21 cellular contexts compared by ENCODE assay signal in the genomic region with DNA sequence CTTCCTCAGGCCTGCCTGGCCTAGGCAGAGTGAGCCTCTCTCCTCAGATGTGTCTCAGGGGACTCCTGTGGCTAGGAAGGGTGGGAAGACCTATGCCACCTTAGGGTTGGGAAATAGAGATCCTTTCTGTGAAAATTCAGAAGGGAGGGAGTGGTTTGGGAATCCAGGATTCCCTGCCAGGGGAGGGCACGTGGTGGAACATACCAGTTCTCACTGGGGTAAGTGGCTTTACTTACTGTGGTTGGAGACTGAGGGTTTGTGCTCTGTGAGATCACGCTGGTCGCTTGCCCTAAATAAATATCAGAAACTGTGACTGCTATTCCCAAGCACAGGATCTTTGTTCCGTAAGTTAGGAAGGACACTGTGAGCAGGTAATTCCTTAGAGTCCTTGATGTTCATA. TPM values are rescaled to one million over a fixed set of nuclear protein-coding genes. Genes with fewer than 3 reads are reported as not detected.
DNase-seq lines count a peak whose midpoint lies in the region; ATAC-seq and TF ChIP-seq lines count a peak whose summit lies in the region.
"Had no signal": no experiment of that assay in that cellular context is flagged by ENCODE, and none has a peak within 500 bp of the region (broad histone marks: within the 10 kb centered on the region; RNA-seq: fewer than 3 reads in every experiment).

No MANE protein-coding gene starts in this region.

- H3F3A ChIP-seq in OCI-LY1 (ENCODE audit: insufficient read depth, low read length) (no peaks in the 10 kb centered on the region), PC-3 (ENCODE audit: low read length, unreplicated experiment) (no peaks in the 10 kb centered on the region)

- ATAC-seq in left colon (peak; percentile 25), HG03469 (IDR thresholded peaks at IDR 0.05; ENCODE audit: unreplicated experiment) (no peak), foreskin keratinocyte (no peak), PC-3 (no peak)
- ATAC-seq: CD8-positive, alpha-beta T cell; GM12878 had no signal

- peaks cover 0 to under 1% (median 0%) of the 10 kb centered on the region in 11 experiments; a peak in 2 of 22 replicates for H3K9me3 ChIP-seq in BLaER1 treated with 17β-estradiol and CSF1 and Interleukin-3, amounts not matched to agents 10 nM and 100 nM (replicated peaks in 1 of 11)
- H3K9me3 ChIP-seq in OCI-LY1 (ENCODE audit: low read length) (no peaks in the 10 kb centered on the region), PC-3 (ENCODE audit: low read length) (no peaks in the 10 kb centered on the region)
- H3K9me3 ChIP-seq: HAP-1 had no signal

- intact Hi-C loops in left colon (cut with DNase I, micrococcal nuclease), result no loop called here
- intact Hi-C loops in PC-3 (cut with micrococcal nuclease), result no loop called here

- BruUV-seq in PC-3 (replicated peaks; lab: Mats Ljungman, UMichigan), result no TSS peak

- H3K79me2 ChIP-seq in OCI-LY1 (ENCODE audit: insufficient read depth, low read length) (no peaks in the 10 kb centered on the region), PC-3 (ENCODE audit: low read length) (no peaks in the 10 kb centered on the region)

- H4K20me1 ChIP-seq in BLaER1 treated with 17β-estradiol and CSF1 and Interleukin-3, amounts not matched to agents 10 nM and 100 nM, result no peaks in the 10 kb centered on the region
- no peaks in the 10 kb centered on the region for H4K20me1 ChIP-seq in OCI-LY1 (ENCODE audit: insufficient read depth, low read length)
- H4K20me1 ChIP-seq in PC-3 (ENCODE audit: low read length), result no peaks in the 10 kb centered on the region

- no peaks in the 10 kb centered on the region for H3K27me3 ChIP-seq in BLaER1 treated with 17β-estradiol and CSF1 and Interleukin-3, amounts not matched to agents 10 nM and 100 nM
- no peaks in the 10 kb centered on the region for H3K27me3 ChIP-seq in OCI-LY1 (ENCODE audit: insufficient read depth, low read length)
- no peaks in the 10 kb centered on the region for H3K27me3 ChIP-seq in foreskin keratinocyte
- no peaks in the 10 kb centered on the region for H3K27me3 ChIP-seq in PC-3 (ENCODE audit: low read length)

- H2AFZ ChIP-seq in OCI-LY1 (ENCODE audit: low read length), result no peak overlapping the region
- no peak overlapping the region for H2AFZ ChIP-seq in PC-3 (ENCODE audit: low read length)

- H3K27ac ChIP-seq in BLaER1 treated with 17β-estradiol and CSF1 and Interleukin-3, amounts not matched to agents 10 nM and 100 nM, result no peak overlapping the region
- peak overlapping the region; percentile 82 for H3K27ac ChIP-seq in OCI-LY1 (ENCODE audit: low read depth, low read length, poor library complexity, severe bottlenecking)
- H3K27ac ChIP-seq in substantia nigra (ENCODE audit: low read depth, low read length, poor library complexity, severe bottlenecking), result peak overlapping the region; percentile 46
- H3K27ac ChIP-seq in foreskin keratinocyte, result no peak overlapping the region
- no peak overlapping the region for H3K27ac ChIP-seq in PC-3 (ENCODE audit: low read length)

- POLR2A ChIA-PET in PC-3 (lab: Charles Lee; ENCODE audit: unreplicated experiment), result no interaction called here

- no peaks in the 10 kb centered on the region for H3K9me2 ChIP-seq in OCI-LY1 (ENCODE audit: low read depth, low read length)
- H3K9me2 ChIP-seq in PC-3 (replicated peaks; ENCODE audit: low read length), result no peaks in the 10 kb centered on the region

- H3K9ac ChIP-seq in BLaER1 treated with 17β-estradiol and CSF1 and Interleukin-3, amounts not matched to agents 10 nM and 100 nM, result 0 out of 22 replicates have a peak overlapping the region, but pooled peaks of 1 of the 11 experiments have one; percentile 5
- H3K9ac ChIP-seq in OCI-LY1 (ENCODE audit: low read length) (no peak overlapping the region), PC-3 (ENCODE audit: low read length) (no peak overlapping the region)

- H3K4me1 ChIP-seq in BLaER1 treated with 17β-estradiol and CSF1 and Interleukin-3, amounts not matched to agents 10 nM and 100 nM, result peaks cover 11 to 75% (median 51%) of the 10 kb centered on the region in 10 experiments
- H3K4me1 ChIP-seq in OCI-LY1 (ENCODE audit: insufficient read depth, low read length, severe bottlenecking), result peaks cover 38% of the 10 kb centered on the region
- H3K4me1 ChIP-seq in foreskin keratinocyte, result no peaks in the 10 kb centered on the region
- H3K4me1 ChIP-seq in PC-3 (ENCODE audit: insufficient read depth, low read length), result no peaks in the 10 kb centered on the region
- H3K4me1 ChIP-seq: HAP-1 had no signal

- DNase-seq in left colon, result no peak
- DNase-seq in substantia nigra (lab: John Stamatoyannopoulos, UW), result no peak
- no peak for DNase-seq in NCI-H446 (lab: John Stamatoyannopoulos, UW)
- no peak for DNase-seq in foreskin keratinocyte
- DNase-seq in PC-3, result no peak
- DNase-seq: CD8-positive, alpha-beta T cell; DND-41; KG1; NCI-H1105 treated with DMSO at 0.1 percent for 48 hours; NCI-H1694; NCI-H2081; NCI-H2171; NCI-H345; OCI-M1; Right ventricle myocardium superior had no signal

- CTCF ChIA-PET in PC-3 (lab: Charles Lee), result interaction anchor here (0.7 kb wide), 1 partner anchor 83 kb away, joined by 5 read pairs; no protein-coding TSS in a partner anchor

- TF ChIP-seq CTCF in OCI-LY1 (IDR thresholded peaks at IDR 0.05; ENCODE audit: low read length), result no peak
- no peak for TF ChIP-seq CTCF in foreskin keratinocyte (conservative IDR thresholded peaks at IDR 0.05)
- no peak for TF ChIP-seq CTCF in PC-3 (conservative IDR thresholded peaks at IDR 0.05; ENCODE audit: low read depth, low read length)

- H3K4me3 ChIP-seq in BLaER1 treated with 17β-estradiol and CSF1 and Interleukin-3, amounts not matched to agents 10 nM and 100 nM, result no peak overlapping the region
- H3K4me3 ChIP-seq in OCI-LY1 (ENCODE audit: low read depth, low read length, poor library complexity, severe bottlenecking) (no peak overlapping the region), PC-3 (ENCODE audit: low read length) (no peak overlapping the region)
- H3K4me3 ChIP-seq: GM12878, HAP-1 had no signal

- peaks cover 0 to 91% (median 48%) of the 10 kb centered on the region in 11 experiments; a peak in 15 of 22 replicates for H3K36me3 ChIP-seq in BLaER1 treated with 17β-estradiol and CSF1 and Interleukin-3, amounts not matched to agents 10 nM and 100 nM
- peaks cover 7% of the 10 kb centered on the region for H3K36me3 ChIP-seq in OCI-LY1 (ENCODE audit: insufficient read depth, low read length)
- H3K36me3 ChIP-seq in PC-3 (ENCODE audit: low read depth, low read length), result no peaks in the 10 kb centered on the region
- H3K36me3 ChIP-seq: HAP-1 had no signal

- H3K4me2 ChIP-seq in BLaER1 treated with 17β-estradiol and CSF1 and Interleukin-3, amounts not matched to agents 10 nM and 100 nM, result peak overlapping the region in 8 of 11 experiments; percentile 10 to 50 (median 32); a peak in 12 of 22 replicates
- H3K4me2 ChIP-seq in OCI-LY1 (ENCODE audit: low read length) (no peak overlapping the region), PC-3 (ENCODE audit: low read length) (no peak overlapping the region)

RNA-seq across cellular contexts. Expression of a gene that starts 16.9 kb away (rescaled TPM):
- total RNA-seq in left colon (1,000 to 10,000 TPM in 1 of 2 donors, 100 to 1,000 TPM in 1; 627 to 1,309 TPM), foreskin keratinocyte (3.0 and 3.7 TPM in 2 replicates), PC-3 (2014; rRNA removed) (0.81 and 0.95 TPM in 2 replicates)
- 2.4 and 3.3 TPM in 2 replicates for polyA plus RNA-seq in foreskin keratinocyte
- total RNA-seq: HT1080 had no signal

Comparison
In these comparisons a context has a peak if more than half of its experiments do, and no peak if none do; other contexts are left out.
1. H3K27ac ChIP-seq: peak in OCI-LY1 (single experiment) and substantia nigra (single experiment); none in BLaER1 treated with 17β-estradiol and CSF1 and Interleukin-3, amounts not matched to agents 10 nM and 100 nM (0 of 11), foreskin keratinocyte (single experiment) and PC-3 (single experiment).
2. H3K4me2 ChIP-seq: peak in BLaER1 treated with 17β-estradiol and CSF1 and Interleukin-3, amounts not matched to agents 10 nM and 100 nM (8 of 11); none in OCI-LY1 (single experiment) and PC-3 (single experiment).
3. RNA of a gene that starts 16.9 kb away (total RNA-seq): 627 to 1,309 TPM in left colon; 3.0 to 3.7 TPM in foreskin keratinocyte and 0.81 to 0.95 TPM in PC-3; every median in the first group is over 100 times any median in the second.